Comparison of ENCODE assay signal across 8 cellular contexts in genomic region chr7:43260980-43261878, GRCh38.
DNase-seq lines count a peak whose midpoint lies in the region; ATAC-seq, FAIRE-seq and TF ChIP-seq lines count a peak whose summit lies in the region.

No MANE protein-coding gene starts in this region.

- peak; percentile 82 for FAIRE-seq in D721Med (lab: Jason Lieb, UNC)

- ATAC-seq in GM21529 (IDR thresholded peaks at IDR 0.05; ENCODE audit: unreplicated experiment), result peak; percentile 84
- ATAC-seq in upper lobe of right lung, result peak; percentile 95

- H4K8ac ChIP-seq in trophoblast cell (ENCODE audit: low read depth, low read length), result no peak overlapping the region

- no peaks in the 10 kb centered on the region for H3K79me1 ChIP-seq in trophoblast cell (ENCODE audit: low read length)

- H3K36me3 ChIP-seq in trophoblast cell (ENCODE audit: control insufficient read depth in 1 of 2, insufficient read depth in 2 of 2, low read length in 2 of 2) (no peaks in the 10 kb centered on the region), upper lobe of right lung (no peaks in the 10 kb centered on the region)

- intact Hi-C loops in upper lobe of right lung (cut with DNase I), result loop anchor here (10.0 kb wide), 1 partner anchor 316 kb away; no protein-coding TSS in a partner anchor

- H3K4me2 ChIP-seq in trophoblast cell (ENCODE audit: low read length), result no peak overlapping the region

- TF ChIP-seq CTCF in D721Med (IDR thresholded peaks at IDR 0.05; ENCODE audit: insufficient read depth, missing control alignments), result peak; percentile 97
- TF ChIP-seq CTCF in upper lobe of right lung (IDR thresholded peaks at IDR 0.05), result peak; percentile 94

- H3K27ac ChIP-seq in trophoblast cell (ENCODE audit: low read depth, low read length) (no peak overlapping the region), upper lobe of right lung (no peak overlapping the region)

- no peak overlapping the region for H3K4ac ChIP-seq in trophoblast cell (ENCODE audit: low read depth, low read length)

- H2BK5ac ChIP-seq in trophoblast cell (ENCODE audit: low read depth, low read length, poor library complexity), result no peak overlapping the region

- H3K14ac ChIP-seq in trophoblast cell (ENCODE audit: low read length), result no peak overlapping the region

- no peak overlapping the region for H3K9ac ChIP-seq in trophoblast cell (ENCODE audit: low read length)

- no peaks in the 10 kb centered on the region for H3K79me2 ChIP-seq in trophoblast cell (ENCODE audit: control insufficient read depth, insufficient read depth, low read length, poor library complexity)

- H2BK120ac ChIP-seq in trophoblast cell (ENCODE audit: insufficient read depth, low read length, poor library complexity), result no peak overlapping the region

- no peak overlapping the region for H4K12ac ChIP-seq in trophoblast cell (ENCODE audit: low read depth, low read length)

- H3K23ac ChIP-seq in trophoblast cell (ENCODE audit: low read length), result no peak overlapping the region

- H3K27me3 ChIP-seq in trophoblast cell (ENCODE audit: insufficient read depth, low read length) (no peaks in the 10 kb centered on the region), upper lobe of right lung (no peaks in the 10 kb centered on the region)

- no peak overlapping the region for H2BK12ac ChIP-seq in trophoblast cell (ENCODE audit: low read length)

- no peak overlapping the region for H3K18ac ChIP-seq in trophoblast cell (ENCODE audit: low read length)

- DNase-seq in D721Med (ENCODE audit: insufficient read length, low spot score) (no peak), M059J (ENCODE audit: low read depth) (peak; percentile 83), SK-MEL-5 (ENCODE audit: low read depth, low spot score) (peak; percentile 94), glomerular visceral epithelial cell (ENCODE audit: extremely low spot score) (peak; percentile 76), trophoblast cell (peak; percentile 72 to 96), upper lobe of right lung (peak; percentile 79)
- DNase-seq in activated gamma-delta T cell treated with anti-CD3 and anti-CD28 coated beads, Interleukin-2, amount 50 U/mL, for 16 hours (ENCODE audit: low read depth), result peak; percentile 33

- H2AK5ac ChIP-seq in trophoblast cell (ENCODE audit: low read length), result no peak overlapping the region

- no peaks in the 10 kb centered on the region for H3K4me1 ChIP-seq in trophoblast cell (ENCODE audit: control insufficient read depth in 1 of 2, insufficient read depth in 2 of 2, low read length in 2 of 2)
- H3K4me1 ChIP-seq in upper lobe of right lung, result no peaks in the 10 kb centered on the region

- WGBS in trophoblast cell (ENCODE audit: extremely low coverage, insufficient coverage, insufficient read length), result no CpG with 5 or more reads among the region's 8 CpGs

- no peak overlapping the region for H2AFZ ChIP-seq in trophoblast cell (ENCODE audit: insufficient read depth, low read length, poor library complexity)

- H3K9me3 ChIP-seq in trophoblast cell (ENCODE audit: insufficient read depth, low read depth, low read length), result no peaks in the 10 kb centered on the region
- H3K9me3 ChIP-seq in upper lobe of right lung, result no peaks in the 10 kb centered on the region

- in situ Hi-C loops in SK-MEL-5 (cut with HindIII; ENCODE audit: low pct_unique_long_range_greater_than_20kb, low sequenced_read_pairs), result no loop called here

- no peak overlapping the region for H4K91ac ChIP-seq in trophoblast cell (ENCODE audit: low read depth, low read length)

- H3K4me3 ChIP-seq in trophoblast cell (ENCODE audit: low read depth, low read length), result no peak overlapping the region
- no peak overlapping the region for H3K4me3 ChIP-seq in upper lobe of right lung
